10 cellular contexts compared by ENCODE assay signal in the genomic region with DNA sequence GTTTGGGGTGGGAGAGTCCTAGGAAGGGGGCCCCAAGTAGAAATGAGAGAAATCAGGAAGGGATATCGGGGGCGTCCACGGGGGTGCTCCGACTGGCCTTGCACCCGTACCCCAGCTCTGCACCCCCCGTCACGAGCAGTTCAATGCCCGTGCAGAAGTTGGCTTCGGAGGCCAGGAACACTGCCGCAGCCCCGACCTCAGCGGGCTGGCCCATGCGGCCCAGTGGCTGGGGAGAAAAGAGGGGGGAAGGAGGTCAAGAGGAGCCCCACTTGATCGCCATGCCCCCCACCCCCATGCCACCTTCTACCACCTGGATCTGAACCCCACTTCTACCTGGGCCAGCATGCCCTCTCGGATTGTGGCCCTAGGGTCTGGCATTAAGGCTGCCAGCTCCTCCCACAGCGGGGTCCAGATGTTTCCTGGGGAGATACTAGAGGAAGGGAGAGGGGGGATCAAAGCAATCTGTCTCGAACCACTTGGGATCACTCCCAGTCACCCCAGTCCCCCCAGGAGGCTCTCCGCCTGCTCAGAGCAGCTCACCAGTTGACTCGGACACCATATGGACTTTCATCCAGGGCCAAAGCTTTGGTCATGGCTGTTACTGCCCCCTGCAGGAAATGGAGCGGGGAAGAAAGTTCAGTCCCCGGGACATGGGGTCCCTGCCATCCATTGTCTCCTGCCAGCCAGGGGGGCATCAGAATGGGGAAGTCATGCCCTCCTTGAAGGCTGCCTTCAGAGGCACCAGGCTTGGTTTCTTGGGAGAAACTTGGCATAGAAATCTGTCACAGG. TPM values are rescaled to one million over a fixed set of nuclear protein-coding genes. Genes with fewer than 3 reads are reported as not detected.
DNase-seq lines count a peak whose midpoint lies in the region; ATAC-seq and TF ChIP-seq lines count a peak whose summit lies in the region.
"Had no signal": no experiment of that assay in that cellular context is flagged by ENCODE, and none has a peak within 500 bp of the region (broad histone marks: within the 10 kb centered on the region; RNA-seq: fewer than 3 reads in every experiment).

No MANE protein-coding gene starts in this region.

- no peak overlapping the region for H3K4me3 ChIP-seq in PC-9
- H3K4me3 ChIP-seq in stomach = no peak overlapping the region

- POLR2A ChIA-PET in PC-9 (lab: Charles Lee; ENCODE audit: unreplicated experiment) = interaction anchor here (1.1 kb wide), 1 partner anchor 12 kb away, joined by 22 read pairs; no protein-coding TSS in a partner anchor

- 88 to 92% (median 90%) methylated on average over 19 to 21 of the region's 21 CpGs for WGBS in stomach, 5 donors

- no peak overlapping the region for H2AFZ ChIP-seq in PC-9

- H3K36me3 ChIP-seq in PC-9 (ENCODE audit: low read depth) (no peaks in the 10 kb centered on the region), stomach (no peaks in the 10 kb centered on the region)

- no TSS peak for BruUV-seq in PC-9 (replicated peaks; lab: Mats Ljungman, UMichigan)

- H3F3A ChIP-seq in PC-9 (ENCODE audit: insufficient read depth, low read depth) = peaks cover 47% of the 10 kb centered on the region; the same call in 1 of the 2 replicates

- 0 out of 2 replicates have a peak, but pooled peaks cover 14% of the 10 kb centered on the region for H3K4me1 ChIP-seq in PC-9 (replicated peaks; ENCODE audit: insufficient read depth)
- H3K4me1 ChIP-seq in foreskin keratinocyte = no peaks in the 10 kb centered on the region
- peaks cover 38 to 75% (median 63%) of the 10 kb centered on the region in 4 donors for H3K4me1 ChIP-seq in stomach

- H3K4me2 ChIP-seq in PC-9 = no peak overlapping the region

- H4K20me1 ChIP-seq in PC-9 (ENCODE audit: insufficient read depth) = no peaks in the 10 kb centered on the region

- TF ChIP-seq POLR2A in stomach (IDR thresholded peaks at IDR 0.05) = no peak

- ATAC-seq in foreskin keratinocyte (no peak), GM21526 (IDR thresholded peaks at IDR 0.05; ENCODE audit: low FRiP score, unreplicated experiment) (no peak), GM21576 (IDR thresholded peaks at IDR 0.05; ENCODE audit: unreplicated experiment) (no peak)

- DNase-seq in PC-9 = no peak
- DNase-seq in foreskin keratinocyte = no peak
- DNase-seq in stomach = no peak
- DNase-seq in GM19240 (ENCODE audit: insufficient read length, low spot score) = no peak
- DNase-seq: activated naive CD4-positive, alpha-beta T cell treated with anti-CD3 and anti-CD28 coated beads for 36 hours; hippocampal formation; T-helper 2 cell had no signal

- no peak for TF ChIP-seq EP300 in stomach (IDR thresholded peaks at IDR 0.05)

- no peaks in the 10 kb centered on the region for H3K27me3 ChIP-seq in PC-9 (ENCODE audit: insufficient read depth, low read depth)
- no peaks in the 10 kb centered on the region for H3K27me3 ChIP-seq in foreskin keratinocyte
- no peaks in the 10 kb centered on the region for H3K27me3 ChIP-seq in stomach

- CTCF ChIA-PET in PC-9 (lab: Charles Lee) = interaction anchor here (0.6 kb wide), 1 partner anchor 9 kb away, joined by 3 read pairs; no protein-coding TSS in a partner anchor

- H3K9me3 ChIP-seq in PC-9 (ENCODE audit: insufficient read depth, low read depth) (no peaks in the 10 kb centered on the region), stomach (no peaks in the 10 kb centered on the region)

- intact Hi-C loops in PC-9 (cut with micrococcal nuclease; ENCODE audit: unreplicated experiment) = no loop called here
- intact Hi-C loops in stomach (cut with DNase I; ENCODE audit: low total_unique reads) = no loop called here

- no peaks in the 10 kb centered on the region for H3K9me2 ChIP-seq in PC-9 (ENCODE audit: insufficient read depth)

- H3K79me2 ChIP-seq in PC-9 (ENCODE audit: low read depth) = no peaks in the 10 kb centered on the region

- H3K27ac ChIP-seq in PC-9 (no peak overlapping the region), foreskin keratinocyte (no peak overlapping the region), stomach (peak overlapping the region; percentile 86 to 95 (median 90))

- TF ChIP-seq CTCF in GM12872 (IDR thresholded peaks at IDR 0.05; ENCODE audit: insufficient read depth, low read depth, low read length) (peak; percentile 34; the same call in 1 of the 3 replicates), PC-9 (conservative IDR thresholded peaks at IDR 0.05) (peak; percentile 32; the same call in 1 of the 2 replicates), foreskin keratinocyte (conservative IDR thresholded peaks at IDR 0.05) (peak; percentile 20), stomach (IDR thresholded peaks at IDR 0.05) (no peak)

RNA-seq across cellular contexts. Expression of gene BCAT2, which starts 2.5 kb away (rescaled TPM):
- total RNA-seq in PC-9 (2021) (69.7 and 70.5 TPM in 2 replicates), foreskin keratinocyte (40.9 and 42.9 TPM in 2 replicates), stomach (100 to 1,000 TPM in 1 of 5 donors, 10 to 100 TPM in 4; 22.0 to 320 (median 23.9) TPM)
- polyA plus RNA-seq in foreskin keratinocyte (52.5 and 56.8 TPM in 2 replicates), stomach (10 to 100 TPM; 65.8 to 74.5 (median 68.5) TPM)

RNA-seq across cellular contexts. Expression of gene HSD17B14, which starts 23.0 kb away (rescaled TPM):
- total RNA-seq in PC-9 (2021) = 20.7 and 33.6 TPM in 2 replicates
- 4.0 and 4.4 TPM in 2 replicates for total RNA-seq in foreskin keratinocyte
- polyA plus RNA-seq in foreskin keratinocyte = 7.6 and 9.6 TPM in 2 replicates
- 10 to 100 TPM in 2 of 5 donors, 1 to 10 TPM in 2, not detected in 1; 2.8 to 41.4 (median 17.3) TPM for total RNA-seq in stomach
- polyA plus RNA-seq in stomach = 1 to 10 TPM; 5.4 to 9.8 (median 9.4) TPM

RNA-seq across cellular contexts. Expression of gene PLEKHA4, which starts 55.1 kb away (rescaled TPM):
- total RNA-seq in PC-9 (2021) = 0.79 and 1.8 TPM in 2 replicates
- total RNA-seq in foreskin keratinocyte = 6.3 and 7.4 TPM in 2 replicates
- polyA plus RNA-seq in foreskin keratinocyte = 8.5 and 9.2 TPM in 2 replicates
- 10 to 100 TPM in 2 of 5 donors, 1 to 10 TPM in 3; 1.7 to 35.6 (median 4.8) TPM for total RNA-seq in stomach
- polyA plus RNA-seq in stomach = 10 to 100 TPM; 30.1 to 85.0 (median 75.3) TPM

RNA-seq across cellular contexts. Expression of gene FGF21, which starts 58.0 kb away (rescaled TPM):
- total RNA-seq in PC-9 (2021) = 0.41 and 0.78 TPM in 2 replicates
- total RNA-seq in foreskin keratinocyte = not detected in 2 replicates
- polyA plus RNA-seq in foreskin keratinocyte = not detected in 2 replicates
- total RNA-seq in stomach = not detected
- polyA plus RNA-seq in stomach = not detected
- total RNA-seq: activated naive CD4-positive, alpha-beta T cell treated with anti-CD3 and anti-CD28 coated beads for 36 hours had no signal

RNA-seq across cellular contexts. Expression of gene PPP1R15A, which starts 58.9 kb away (rescaled TPM):
- total RNA-seq in PC-9 (2021) (49.5 and 53.6 TPM in 2 replicates), foreskin keratinocyte (39.3 and 41.1 TPM in 2 replicates), stomach (100 to 1,000 TPM in 1 of 5 donors, 10 to 100 TPM in 4; 14.6 to 107 (median 35.1) TPM)
- polyA plus RNA-seq in foreskin keratinocyte (36.4 and 37.8 TPM in 2 replicates), stomach (10 to 100 TPM; 34.6 to 59.8 (median 37.1) TPM)

Comparison
In these comparisons a context has a peak if more than half of its experiments do, and no peak if none do; other contexts are left out.
1. CTCF ChIP-seq: peak in GM12872 (single experiment), PC-9 (single experiment) and foreskin keratinocyte (single experiment); none in stomach (0 of 7).
2. H3K27ac ChIP-seq: peak in stomach (5 of 5); none in PC-9 (single experiment) and foreskin keratinocyte (single experiment).